ENCODE assay signal across 9 cellular contexts in genomic region chr18:47036298-47036874, GRCh38. TPM values are rescaled to one million over a fixed set of nuclear protein-coding genes. Genes with fewer than 3 reads are reported as not detected.
DNase-seq lines count a peak whose midpoint lies in the region; ATAC-seq and TF ChIP-seq lines count a peak whose summit lies in the region.
"Had no signal": no experiment of that assay in that cellular context is flagged by ENCODE, and none has a peak within 500 bp of the region (broad histone marks: within the 10 kb centered on the region; RNA-seq: fewer than 3 reads in every experiment).

No MANE protein-coding gene starts in this region.

- no peak overlapping the region for H3K27ac Mint-ChIP-seq in activated CD4-positive, alpha-beta T cell treated with anti-CD3 and anti-CD28 coated beads for 36 hours
- H3K27ac Mint-ChIP-seq in activated CD4-positive, alpha-beta T cell treated with anti-CD3 and anti-CD28 coated beads, Interleukin-2, amount 10 ng/mL, durations not matched to agents 7 days and 5 days = no peak overlapping the region
- no peak overlapping the region for H3K27ac Mint-ChIP-seq in chondrocyte (ENCODE audit: unreplicated experiment)
- H3K27ac Mint-ChIP-seq: brain had no signal

- peaks cover 3% of the 10 kb centered on the region for H3K27me3 Mint-ChIP-seq in activated CD4-positive, alpha-beta T cell treated with anti-CD3 and anti-CD28 coated beads for 36 hours
- peaks cover 5% of the 10 kb centered on the region for H3K27me3 Mint-ChIP-seq in activated CD4-positive, alpha-beta T cell treated with anti-CD3 and anti-CD28 coated beads, Interleukin-2, amount 10 ng/mL, durations not matched to agents 7 days and 5 days
- no peaks in the 10 kb centered on the region for H3K27me3 Mint-ChIP-seq in chondrocyte (ENCODE audit: low read depth)
- H3K27me3 Mint-ChIP-seq: brain had no signal

- TF ChIP-seq CTCF in NB4 (IDR thresholded peaks at IDR 0.05; ENCODE audit: low read depth, low read length) (peak; percentile 68), chondrocyte (IDR thresholded peaks at IDR 0.05) (peak; percentile 81)

- no peak overlapping the region for H3K4me3 ChIP-seq in NB4 (ENCODE audit: low read depth, low read length)

- intact Hi-C loops in activated CD4-positive, alpha-beta T cell treated with anti-CD3 and anti-CD28 coated beads for 36 hours (cut with DNase I, micrococcal nuclease) = no loop called here

- CTCF ChIA-PET in activated CD4-positive, alpha-beta T cell treated with anti-CD3 and anti-CD28 coated beads for 36 hours (lab: Charles Lee) = interaction anchor here (1.6 kb wide), 1 partner anchor 15 kb away, joined by 4 read pairs; no protein-coding TSS in a partner anchor
- CTCF ChIA-PET in activated CD4-positive, alpha-beta T cell treated with anti-CD3 and anti-CD28 coated beads, Interleukin-2, amount 10 ng/mL, durations not matched to agents 7 days and 5 days (lab: Charles Lee) = no interaction called here

- H3K36me3 Mint-ChIP-seq in activated CD4-positive, alpha-beta T cell treated with anti-CD3 and anti-CD28 coated beads for 36 hours (ENCODE audit: low read depth) = no peaks in the 10 kb centered on the region
- H3K36me3 Mint-ChIP-seq in activated CD4-positive, alpha-beta T cell treated with anti-CD3 and anti-CD28 coated beads, Interleukin-2, amount 10 ng/mL, durations not matched to agents 7 days and 5 days (ENCODE audit: low read depth) = no peaks in the 10 kb centered on the region
- H3K36me3 Mint-ChIP-seq in chondrocyte (ENCODE audit: low read depth) = peaks cover 1% of the 10 kb centered on the region

- ATAC-seq in activated CD4-positive, alpha-beta T cell treated with anti-CD3 and anti-CD28 coated beads for 36 hours = no peak
- no peak for ATAC-seq in GM21723 (IDR thresholded peaks at IDR 0.05; ENCODE audit: unreplicated experiment)

- peaks cover 9% of the 10 kb centered on the region for H3K9me3 Mint-ChIP-seq in activated CD4-positive, alpha-beta T cell treated with anti-CD3 and anti-CD28 coated beads for 36 hours (ENCODE audit: low read depth)
- peaks cover 10% of the 10 kb centered on the region for H3K9me3 Mint-ChIP-seq in activated CD4-positive, alpha-beta T cell treated with anti-CD3 and anti-CD28 coated beads, Interleukin-2, amount 10 ng/mL, durations not matched to agents 7 days and 5 days
- no peaks in the 10 kb centered on the region for H3K9me3 Mint-ChIP-seq in chondrocyte (ENCODE audit: low read depth)

- POLR2A ChIA-PET in activated CD4-positive, alpha-beta T cell treated with anti-CD3 and anti-CD28 coated beads for 36 hours (lab: Charles Lee) = no interaction called here
- POLR2A ChIA-PET in activated CD4-positive, alpha-beta T cell treated with anti-CD3 and anti-CD28 coated beads, Interleukin-2, amount 10 ng/mL, durations not matched to agents 7 days and 5 days (lab: Charles Lee) = no interaction called here

- DNase-seq in activated CD4-positive, alpha-beta T cell treated with anti-CD3 and anti-CD28 coated beads for 36 hours = peak; percentile 11
- no peak for DNase-seq in activated CD4-positive, alpha-beta T cell treated with anti-CD3 and anti-CD28 coated beads, Interleukin-2, amount 10 ng/mL, durations not matched to agents 7 days and 5 days
- DNase-seq in NB4 (ENCODE audit: low read depth) = peak; percentile 22
- DNase-seq in chondrocyte (ENCODE audit: low spot score) = no peak
- DNase-seq in renal cortical epithelial cell (ENCODE audit: low read depth) = peak; percentile 15
- DNase-seq in GM19238 (ENCODE audit: insufficient read length, low spot score) = no peak
- no peak for DNase-seq in activated T-cell treated with anti-CD3 and anti-CD28 coated beads, Interleukin-2, amount 50 U/mL, for 1 hour

- TF ChIP-seq POLR2A in NB4 (IDR thresholded peaks at IDR 0.05; ENCODE audit: extremely low read depth, insufficient read length) = no peak

- no peak overlapping the region for H3K4me3 Mint-ChIP-seq in activated CD4-positive, alpha-beta T cell treated with anti-CD3 and anti-CD28 coated beads for 36 hours
- no peak overlapping the region for H3K4me3 Mint-ChIP-seq in activated CD4-positive, alpha-beta T cell treated with anti-CD3 and anti-CD28 coated beads, Interleukin-2, amount 10 ng/mL, durations not matched to agents 7 days and 5 days
- H3K4me3 Mint-ChIP-seq in chondrocyte (ENCODE audit: unreplicated experiment) = no peak overlapping the region
- H3K4me3 Mint-ChIP-seq: brain had no signal

- H3K4me1 Mint-ChIP-seq in activated CD4-positive, alpha-beta T cell treated with anti-CD3 and anti-CD28 coated beads for 36 hours = no peaks in the 10 kb centered on the region
- H3K4me1 Mint-ChIP-seq in activated CD4-positive, alpha-beta T cell treated with anti-CD3 and anti-CD28 coated beads, Interleukin-2, amount 10 ng/mL, durations not matched to agents 7 days and 5 days = no peaks in the 10 kb centered on the region
- H3K4me1 Mint-ChIP-seq in chondrocyte (ENCODE audit: low read depth) = no peaks in the 10 kb centered on the region

RNA-seq across cellular contexts. Expression of gene ELOA2, which starts 1.0 kb away (rescaled TPM):
- not detected for total RNA-seq in activated CD4-positive, alpha-beta T cell treated with anti-CD3 and anti-CD28 coated beads for 36 hours
- total RNA-seq in activated CD4-positive, alpha-beta T cell treated with anti-CD3 and anti-CD28 coated beads, Interleukin-2, amount 10 ng/mL, durations not matched to agents 7 days and 5 days = not detected
- total RNA-seq in chondrocyte (not detected in 3 replicates), renal cortical epithelial cell (not detected in 2 replicates)

Comparison
In these comparisons a context has a peak if more than half of its experiments do, and no peak if none do; other contexts are left out.
1. DNase-seq: peak in activated CD4-positive, alpha-beta T cell treated with anti-CD3 and anti-CD28 coated beads for 36 hours (single experiment), NB4 (single experiment) and renal cortical epithelial cell (single experiment); none in activated CD4-positive, alpha-beta T cell treated with anti-CD3 and anti-CD28 coated beads, Interleukin-2, amount 10 ng/mL, durations not matched to agents 7 days and 5 days (single experiment), chondrocyte (single experiment), GM19238 (single experiment) and activated T-cell treated with anti-CD3 and anti-CD28 coated beads, Interleukin-2, amount 50 U/mL, for 1 hour (single experiment).